12 cellular contexts compared by ENCODE assay signal in genomic region chr7:27242046-27242579, GRCh38. TPM values are rescaled to one million over a fixed set of nuclear protein-coding genes. Genes with fewer than 3 reads are reported as not detected.
A peak's percentile ranks its signal among the peaks of the same experiment; 100 is the strongest.
DNase-seq lines count a peak whose midpoint lies in the region; ATAC-seq and TF ChIP-seq lines count a peak whose summit lies in the region.
"Had no signal": no experiment of that assay in that cellular context is flagged by ENCODE, and none has a peak within 500 bp of the region (broad histone marks: within the 10 kb centered on the region; RNA-seq: fewer than 3 reads in every experiment).

No MANE protein-coding gene starts in this region.

- H3K4me3 ChIP-seq in right cardiac atrium (ENCODE audit: low read length): peak overlapping the region; percentile 11
- H3K4me3 ChIP-seq in naive thymus-derived CD4-positive, alpha-beta T cell (ENCODE audit: low read length): no peak overlapping the region
- H3K4me3 ChIP-seq in vagina: peak overlapping the region; percentile 50 to 60
- H3K4me3 ChIP-seq: GM12878 had no signal

- no peaks in the 10 kb centered on the region for H3K4me1 ChIP-seq in right cardiac atrium (ENCODE audit: control insufficient read depth, insufficient read depth, low read length)
- H3K4me1 ChIP-seq in naive thymus-derived CD4-positive, alpha-beta T cell (ENCODE audit: control insufficient read depth in 2 of 2, insufficient read depth in 2 of 2, low read length in 2 of 2): peaks cover 0 to 3% of the 10 kb centered on the region in 2 donors
- H3K4me1 ChIP-seq in vagina: peaks cover 40% of the 10 kb centered on the region

- ATAC-seq in right cardiac atrium: no peak
- ATAC-seq in left cardiac atrium: no peak
- no peak for ATAC-seq in naive thymus-derived CD4-positive, alpha-beta T cell
- ATAC-seq: GM12878 had no signal

- intact Hi-C loops in right cardiac atrium (cut with DNase I): no loop called here
- intact Hi-C loops in left cardiac atrium (cut with DNase I): no loop called here
- intact Hi-C loops in naive thymus-derived CD4-positive, alpha-beta T cell (cut with micrococcal nuclease): loop anchor here in 1 of 2 donors (5.0 kb wide), 3 partner anchors 40 to 150 kb away; partner anchors contain the start of gene HOXA13
- intact Hi-C loops in vagina (cut with DNase I): no loop called here

- H3K27me3 ChIP-seq in right cardiac atrium (ENCODE audit: control insufficient read depth, insufficient read depth): no peaks in the 10 kb centered on the region
- H3K27me3 ChIP-seq in naive thymus-derived CD4-positive, alpha-beta T cell (ENCODE audit: control insufficient read depth in 2 of 2, insufficient read depth in 2 of 2, low read length in 2 of 2): peaks cover 0 to 34% of the 10 kb centered on the region in 2 donors
- H3K27me3 ChIP-seq in vagina: no peaks in the 10 kb centered on the region

- 11% methylated on average over 16 of the region's 16 CpGs for WGBS in right cardiac atrium

- peak overlapping the region; percentile 59 for H3K4me3 Mint-ChIP-seq in activated naive CD8-positive, alpha-beta T cell
- peak overlapping the region in 9 of 10 donors; percentile 32 to 81 (median 56) for H3K4me3 Mint-ChIP-seq in naive thymus-derived CD4-positive, alpha-beta T cell

- TF ChIP-seq POLR2A in vagina (IDR thresholded peaks at IDR 0.05): no peak

- H3K36me3 Mint-ChIP-seq in activated naive CD8-positive, alpha-beta T cell: no peaks in the 10 kb centered on the region
- peaks cover 0 to 3% (median 0%) of the 10 kb centered on the region in 5 donors for H3K36me3 Mint-ChIP-seq in naive thymus-derived CD4-positive, alpha-beta T cell

- no peak for TF ChIP-seq CTCF in vagina (IDR thresholded peaks at IDR 0.05)

- DNase-seq in right cardiac atrium: no peak
- no peak for DNase-seq in left cardiac atrium
- DNase-seq in naive thymus-derived CD4-positive, alpha-beta T cell: no peak
- no peak for DNase-seq in vagina (ENCODE audit: extremely low spot score in 2 of 2)
- no peak for DNase-seq in DMS114 treated with DMSO at 0.1 percent for 48 hours (lab: John Stamatoyannopoulos, UW; ENCODE audit: unreplicated experiment)
- no peak for DNase-seq in NCI-H146 (lab: John Stamatoyannopoulos, UW)
- no peak for DNase-seq in activated effector memory CD4-positive, alpha-beta T cell treated with Interleukin-2 at 50 U/mL for 16 hours
- DNase-seq: activated gamma-delta T cell, OCI-M1 had no signal

- H3K27ac Mint-ChIP-seq in activated naive CD8-positive, alpha-beta T cell: no peak overlapping the region
- peak overlapping the region in 6 of 9 donors; percentile 40 to 84 (median 62) for H3K27ac Mint-ChIP-seq in naive thymus-derived CD4-positive, alpha-beta T cell

- POLR2A ChIA-PET in naive thymus-derived CD4-positive, alpha-beta T cell (lab: Charles Lee): interaction anchor here (0.5 to 0.6 kb wide), 2 partner anchors 58 to 548 kb away, joined by 3 read pairs; no protein-coding TSS in a partner anchor

- H3K36me3 ChIP-seq in naive thymus-derived CD4-positive, alpha-beta T cell (ENCODE audit: control insufficient read depth in 2 of 3, insufficient read depth in 3 of 3, low read length in 3 of 3): no peaks in the 10 kb centered on the region
- H3K36me3 ChIP-seq in vagina: no peaks in the 10 kb centered on the region

- peaks cover 51% of the 10 kb centered on the region for H3K27me3 Mint-ChIP-seq in activated naive CD8-positive, alpha-beta T cell
- H3K27me3 Mint-ChIP-seq in naive thymus-derived CD4-positive, alpha-beta T cell: peaks cover 70 to 88% (median 81%) of the 10 kb centered on the region in 5 donors

- no peaks in the 10 kb centered on the region for H3K9me3 ChIP-seq in right cardiac atrium (ENCODE audit: control insufficient read depth, low read length)
- no peaks in the 10 kb centered on the region for H3K9me3 ChIP-seq in naive thymus-derived CD4-positive, alpha-beta T cell (ENCODE audit: control insufficient read depth in 2 of 3, low read length in 3 of 3)
- no peaks in the 10 kb centered on the region for H3K9me3 ChIP-seq in vagina

- CTCF ChIA-PET in naive thymus-derived CD4-positive, alpha-beta T cell (lab: Charles Lee): no interaction called here

- H3K9me3 Mint-ChIP-seq in activated naive CD8-positive, alpha-beta T cell (ENCODE audit: low read depth): no peaks in the 10 kb centered on the region
- peaks cover 0 to 2% (median 0%) of the 10 kb centered on the region in 11 donors for H3K9me3 Mint-ChIP-seq in naive thymus-derived CD4-positive, alpha-beta T cell

- H3K4me1 Mint-ChIP-seq in activated naive CD8-positive, alpha-beta T cell (ENCODE audit: low read depth): peaks cover 41% of the 10 kb centered on the region
- H3K4me1 Mint-ChIP-seq in naive thymus-derived CD4-positive, alpha-beta T cell: peaks cover 4 to 52% (median 42%) of the 10 kb centered on the region in 7 donors

- no peak overlapping the region for H3K27ac ChIP-seq in right cardiac atrium (ENCODE audit: low read length)
- no peak overlapping the region for H3K27ac ChIP-seq in naive thymus-derived CD4-positive, alpha-beta T cell (ENCODE audit: low read depth, low read length)
- peak overlapping the region; percentile 57 for H3K27ac ChIP-seq in vagina

RNA-seq across cellular contexts. Expression of gene EVX1, which starts 0.5 kb away (rescaled TPM):
- total RNA-seq in right cardiac atrium (not detected), left cardiac atrium (not detected), vagina (2.5 TPM)
- 0.05 TPM for polyA plus RNA-seq in right cardiac atrium
- total RNA-seq in naive thymus-derived CD4-positive, alpha-beta T cell: under 1 TPM in 1 of 5 experiments, not detected in 4; 0.11 TPM
- polyA plus RNA-seq in naive thymus-derived CD4-positive, alpha-beta T cell: not detected
- total RNA-seq: GM12878, myocyte had no signal
- polyA plus RNA-seq: GM12878 had no signal

RNA-seq across cellular contexts. Expression of gene HOXA13, which starts 42.2 kb away (rescaled TPM):
- total RNA-seq in right cardiac atrium (not detected), left cardiac atrium (not detected), vagina (14.5 TPM)
- not detected for polyA plus RNA-seq in right cardiac atrium
- not detected for total RNA-seq in naive thymus-derived CD4-positive, alpha-beta T cell
- polyA plus RNA-seq in naive thymus-derived CD4-positive, alpha-beta T cell: not detected
- total RNA-seq: GM12878 had no signal
- polyA plus RNA-seq: GM12878 had no signal

RNA-seq across cellular contexts. Expression of gene HOXA11, which starts 57.1 kb away (rescaled TPM):
- total RNA-seq in right cardiac atrium (not detected), left cardiac atrium (not detected), vagina (9.8 TPM)
- polyA plus RNA-seq in right cardiac atrium: not detected
- not detected for total RNA-seq in naive thymus-derived CD4-positive, alpha-beta T cell
- not detected for polyA plus RNA-seq in naive thymus-derived CD4-positive, alpha-beta T cell
- total RNA-seq: GM12878 had no signal
- polyA plus RNA-seq: GM12878 had no signal

Comparison
In these comparisons a context has a peak if more than half of its experiments do, and no peak if none do; other contexts are left out.
1. RNA of gene HOXA13, which starts 42.2 kb away (total RNA-seq): 14.5 TPM in vagina (single experiment); not detected in right cardiac atrium, not detected in left cardiac atrium and not detected in naive thymus-derived CD4-positive, alpha-beta T cell; every median in the first group is over 10 times any median in the second.
2. RNA of gene HOXA11, which starts 57.1 kb away (total RNA-seq): 9.8 TPM in vagina (single experiment); not detected in right cardiac atrium, not detected in left cardiac atrium and not detected in naive thymus-derived CD4-positive, alpha-beta T cell; every median in the first group is over 10 times any median in the second.